ENCODE assay signal across 8 cellular contexts in genomic region chr7:131329176-131329570, GRCh38. TPM values are rescaled to one million over a fixed set of nuclear protein-coding genes. Genes with fewer than 3 reads are reported as not detected.
DNase-seq lines count a peak whose midpoint lies in the region; ATAC-seq and TF ChIP-seq lines count a peak whose summit lies in the region.

No MANE protein-coding gene starts in this region.

- DNase-seq in CD4-positive, alpha-beta T cell: no peak
- DNase-seq in NB4 (ENCODE audit: low read depth) (no peak), endodermal cell (peak; percentile 48), amniotic stem cell (lab: John Stamatoyannopoulos, UW) (no peak), omental fat pad (ENCODE audit: low spot score) (no peak)
- no peak for DNase-seq in activated CD4-positive, alpha-beta T cell treated with anti-CD3 and anti-CD28 coated beads, Interleukin-2, amount 50 U/mL, for 48 hours

- peak overlapping the region; percentile 97 for H3K27ac Mint-ChIP-seq in CD4-positive, alpha-beta T cell
- peak overlapping the region; percentile 37 for H3K27ac Mint-ChIP-seq in endodermal cell

- peak overlapping the region; percentile 82 for H3K4me3 ChIP-seq in NB4 (ENCODE audit: low read depth, low read length)
- peak overlapping the region; percentile 95 for H3K4me3 ChIP-seq in endodermal cell (ENCODE audit: low read length)
- H3K4me3 ChIP-seq in neuron (ENCODE audit: low read length): peak overlapping the region; percentile 97

- CTCF ChIA-PET in CD4-positive, alpha-beta T cell (lab: Charles Lee): no interaction called here

- H3K9ac ChIP-seq in endodermal cell (ENCODE audit: extremely low read depth, low read length, poor library complexity, severe bottlenecking): peak overlapping the region; percentile 96

- intact Hi-C loops in CD4-positive, alpha-beta T cell (cut with DNase I, micrococcal nuclease): loop anchor here in 1 of 2 experiments (10.0 kb wide), 1 partner anchor 144 kb away; no protein-coding TSS in a partner anchor

- no peaks in the 10 kb centered on the region for H3K9me3 ChIP-seq in CD4-positive, alpha-beta T cell (ENCODE audit: control insufficient read depth, low read length)
- H3K9me3 ChIP-seq in endodermal cell (ENCODE audit: control insufficient read depth, low read length): no peaks in the 10 kb centered on the region
- H3K9me3 ChIP-seq in neuron (ENCODE audit: low read length): peaks cover 4% of the 10 kb centered on the region

- 84 to 88% methylated on average over 1 of the region's 1 CpG for WGBS in endodermal cell (ENCODE audit: insufficient coverage in 1 of 2, insufficient read length in 1 of 2), 2 experiments

- peaks cover 30% of the 10 kb centered on the region for H3K36me3 Mint-ChIP-seq in CD4-positive, alpha-beta T cell (ENCODE audit: low read depth)
- H3K36me3 Mint-ChIP-seq in endodermal cell (ENCODE audit: low read depth): peaks cover 14% of the 10 kb centered on the region

- peak overlapping the region; percentile 93 for H3K4me3 Mint-ChIP-seq in CD4-positive, alpha-beta T cell
- H3K4me3 Mint-ChIP-seq in endodermal cell: peak overlapping the region; percentile 100

- POLR2A ChIA-PET in CD4-positive, alpha-beta T cell (lab: Charles Lee): interaction anchor here (3.0 to 3.5 kb wide), 3 partner anchors 219 to 272 kb away, joined by 12 to 41 read pairs (median 27); no protein-coding TSS in a partner anchor

- H3K4me1 ChIP-seq in endodermal cell (ENCODE audit: control insufficient read depth, insufficient read depth, low read length): no peaks in the 10 kb centered on the region
- peaks cover 8% of the 10 kb centered on the region for H3K4me1 ChIP-seq in neuron (ENCODE audit: insufficient read depth, low read length)

- TF ChIP-seq POLR2A in NB4 (IDR thresholded peaks at IDR 0.05; ENCODE audit: extremely low read depth, insufficient read length): no peak

- H3K36me3 ChIP-seq in endodermal cell (ENCODE audit: control insufficient read depth, insufficient read depth, low read length): peaks cover 7% of the 10 kb centered on the region
- H3K36me3 ChIP-seq in neuron (ENCODE audit: insufficient read depth, low read length): peaks cover 3% of the 10 kb centered on the region

- no peaks in the 10 kb centered on the region for H3K27me3 ChIP-seq in CD4-positive, alpha-beta T cell (ENCODE audit: control insufficient read depth, insufficient read depth, low read length)
- no peaks in the 10 kb centered on the region for H3K27me3 ChIP-seq in endodermal cell (ENCODE audit: control insufficient read depth, insufficient read depth, low read length, poor library complexity, severe bottlenecking)
- H3K27me3 ChIP-seq in neuron (ENCODE audit: insufficient read depth, low read length): no peaks in the 10 kb centered on the region

- no peak overlapping the region for H3K27ac ChIP-seq in CD4-positive, alpha-beta T cell (ENCODE audit: low read depth, low read length)
- no peak overlapping the region for H3K27ac ChIP-seq in endodermal cell (ENCODE audit: low read depth, low read length)

- no peaks in the 10 kb centered on the region for H3K9me3 Mint-ChIP-seq in CD4-positive, alpha-beta T cell
- no peaks in the 10 kb centered on the region for H3K9me3 Mint-ChIP-seq in endodermal cell

- peaks cover 87% of the 10 kb centered on the region for H3K4me1 Mint-ChIP-seq in CD4-positive, alpha-beta T cell (ENCODE audit: low read depth)
- H3K4me1 Mint-ChIP-seq in endodermal cell: peaks cover 25% of the 10 kb centered on the region

- no peak overlapping the region for H2AFZ ChIP-seq in neuron (ENCODE audit: low read depth, low read length)

- TF ChIP-seq CTCF in CD4-positive, alpha-beta T cell (IDR thresholded peaks at IDR 0.05): no peak
- TF ChIP-seq CTCF in NB4 (IDR thresholded peaks at IDR 0.05; ENCODE audit: low read depth, low read length): no peak
- TF ChIP-seq CTCF in endodermal cell (conservative IDR thresholded peaks at IDR 0.05): no peak
- no peak for TF ChIP-seq CTCF in omental fat pad (IDR thresholded peaks at IDR 0.05)

- ATAC-seq in CD4-positive, alpha-beta T cell (ENCODE audit: poor library complexity): no peak
- ATAC-seq in HG03039 (IDR thresholded peaks at IDR 0.05; ENCODE audit: unreplicated experiment) (no peak), omental fat pad (ENCODE audit: low FRiP score) (no peak)

- H3K27me3 Mint-ChIP-seq in CD4-positive, alpha-beta T cell: no peaks in the 10 kb centered on the region
- H3K27me3 Mint-ChIP-seq in endodermal cell (ENCODE audit: insufficient read depth): no peaks in the 10 kb centered on the region

RNA-seq across cellular contexts. Expression of gene MKLN1, which starts 1.5 kb away (rescaled TPM):
- total RNA-seq in CD4-positive, alpha-beta T cell: 10 to 100 TPM; 47.2 to 53.7 TPM
- 10 to 100 TPM; 69.3 to 71.8 TPM for total RNA-seq in endodermal cell
- polyA plus RNA-seq in endodermal cell (2013, experiment 1 of 2): 25.3 TPM
- polyA plus RNA-seq in endodermal cell (2013, experiment 2 of 2): 27.7 TPM
- total RNA-seq in omental fat pad: 100 to 1,000 TPM in 1 of 4 donors, 10 to 100 TPM in 3; 48.9 to 108 (median 49.8) TPM
